Comparison of ENCODE assay signal across 9 cellular contexts in the genomic region with DNA sequence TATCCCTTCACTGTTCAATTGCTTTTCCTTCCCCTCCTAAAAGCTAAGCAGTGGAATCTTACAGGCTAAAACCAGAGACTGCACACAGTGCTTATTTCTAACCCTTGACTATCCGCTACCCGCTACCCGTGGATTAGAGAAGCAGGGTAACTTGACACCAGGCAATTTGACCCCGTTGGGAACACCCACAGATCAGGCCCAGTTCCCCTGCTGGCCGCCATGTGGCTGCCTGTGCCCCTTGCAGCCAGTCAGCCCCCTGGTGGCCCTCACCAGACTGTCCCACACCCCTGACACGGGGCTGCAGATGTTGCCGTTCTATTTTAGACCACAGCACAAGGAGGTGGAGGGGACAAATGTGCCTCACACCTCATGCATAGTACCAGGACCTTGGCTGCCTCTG.
DNase-seq lines count a peak whose midpoint lies in the region; ATAC-seq and TF ChIP-seq lines count a peak whose summit lies in the region.
"Had no signal": no experiment of that assay in that cellular context is flagged by ENCODE, and none has a peak within 500 bp of the region (broad histone marks: within the 10 kb centered on the region; RNA-seq: fewer than 3 reads in every experiment).

No MANE protein-coding gene starts in this region.

- no peak overlapping the region for H2AFZ ChIP-seq in OCI-LY1 (ENCODE audit: low read length)

- no peaks in the 10 kb centered on the region for H3K9me3 Mint-ChIP-seq in T-cell

- H3K79me2 ChIP-seq in OCI-LY1 (ENCODE audit: insufficient read depth, low read length) = no peaks in the 10 kb centered on the region

- ATAC-seq in T-cell (replicated peaks in 1 of 4) (no peak), HG02759 (IDR thresholded peaks at IDR 0.05; ENCODE audit: unreplicated experiment) (no peak), omental fat pad (ENCODE audit: low FRiP score) (no peak)

- TF ChIP-seq CTCF in OCI-LY1 (IDR thresholded peaks at IDR 0.05; ENCODE audit: low read length) (peak; percentile 30; the same call in 1 of the 2 replicates), omental fat pad (IDR thresholded peaks at IDR 0.05) (no peak)

- H3K27me3 Mint-ChIP-seq in T-cell = peaks cover 0 to 4% of the 10 kb centered on the region in 2 donors

- H3K4me3 ChIP-seq in OCI-LY1 (ENCODE audit: low read depth, low read length, poor library complexity, severe bottlenecking) = no peak overlapping the region

- no peaks in the 10 kb centered on the region for H3K36me3 ChIP-seq in OCI-LY1 (ENCODE audit: insufficient read depth, low read length)

- H3K27ac Mint-ChIP-seq in T-cell = no peak overlapping the region

- no peak overlapping the region for H3K4me2 ChIP-seq in OCI-LY1 (ENCODE audit: low read length)

- H3F3A ChIP-seq in OCI-LY1 (ENCODE audit: insufficient read depth, low read length) = no peaks in the 10 kb centered on the region

- H3K27ac ChIP-seq in OCI-LY1 (ENCODE audit: low read depth, low read length, poor library complexity, severe bottlenecking) = no peak overlapping the region

- H3K27me3 ChIP-seq in OCI-LY1 (ENCODE audit: insufficient read depth, low read length) = no peaks in the 10 kb centered on the region

- no peak overlapping the region for H3K4me3 Mint-ChIP-seq in T-cell

- H3K4me1 ChIP-seq in OCI-LY1 (ENCODE audit: insufficient read depth, low read length, severe bottlenecking) = no peaks in the 10 kb centered on the region

- no peaks in the 10 kb centered on the region for H3K9me3 ChIP-seq in OCI-LY1 (ENCODE audit: low read length)

- H3K36me3 Mint-ChIP-seq in T-cell = no peaks in the 10 kb centered on the region

- no peaks in the 10 kb centered on the region for H4K20me1 ChIP-seq in OCI-LY1 (ENCODE audit: insufficient read depth, low read length)

- H3K9ac ChIP-seq in OCI-LY1 (ENCODE audit: low read length) = no peak overlapping the region

- H3K9me2 ChIP-seq in OCI-LY1 (ENCODE audit: low read depth, low read length) = no peaks in the 10 kb centered on the region

- H3K4me1 Mint-ChIP-seq in T-cell = no peaks in the 10 kb centered on the region

- CTCF ChIA-PET in T-cell (lab: Charles Lee) = no interaction called here

- DNase-seq in COLO668 (lab: John Stamatoyannopoulos, UW; ENCODE audit: unreplicated experiment) (peak; percentile 41), H4 (ENCODE audit: low spot score) (peak; percentile 24), iPS DF 19.7 (ENCODE audit: low read depth, low spot score) (peak; percentile 77), cerebellar cortex (ENCODE audit: low spot score) (no peak), T-cell (no peak), omental fat pad (ENCODE audit: low spot score) (no peak)
- DNase-seq: activated naive CD4-positive, alpha-beta T cell had no signal

- POLR2A ChIA-PET in T-cell (lab: Charles Lee) = no interaction called here

Comparison
In these comparisons a context has a peak if more than half of its experiments do, and no peak if none do; other contexts are left out.
1. DNase-seq: peak in COLO668 (single experiment), H4 (single experiment) and iPS DF 19.7 (single experiment); none in cerebellar cortex (single experiment), T-cell (0 of 34) and omental fat pad (single experiment).